In the genomic region with DNA sequence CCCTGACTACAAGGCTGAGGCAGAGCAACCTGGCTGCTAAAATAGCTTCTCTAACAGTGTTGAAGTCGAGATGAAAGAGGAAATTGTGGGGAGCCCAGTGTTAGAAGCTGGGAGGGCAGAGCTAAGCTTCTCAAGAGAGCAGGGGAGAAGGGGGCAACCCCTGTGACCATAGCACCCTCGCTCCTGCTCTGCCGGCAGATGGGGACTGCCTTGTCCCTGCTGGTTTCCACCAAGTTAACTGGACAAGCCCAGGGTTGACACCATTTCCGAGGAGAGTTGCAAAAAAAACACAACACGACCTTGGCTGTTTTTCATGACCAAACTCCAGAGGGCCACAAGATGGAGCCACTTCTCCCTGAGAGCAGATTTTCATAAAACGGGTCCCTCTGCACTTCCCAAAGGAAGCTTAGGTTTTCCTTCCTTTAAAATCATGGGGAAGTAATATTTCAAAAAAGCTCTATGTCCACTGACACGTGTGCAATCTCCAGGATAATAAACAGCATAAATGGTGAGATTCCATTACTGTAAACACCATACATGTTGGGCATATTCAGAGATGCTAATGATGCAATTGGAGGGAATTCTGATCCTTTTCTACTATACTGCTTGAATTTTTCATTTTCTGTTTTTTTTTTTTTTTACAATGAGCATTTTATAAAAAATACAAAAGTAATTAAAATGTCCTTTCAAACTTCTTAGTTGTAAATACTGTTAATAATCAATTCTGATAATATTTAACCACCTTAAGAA, we compare ENCODE assay signal across 8 cellular contexts.
DNase-seq lines count a peak whose midpoint lies in the region; ATAC-seq, FAIRE-seq and TF ChIP-seq lines count a peak whose summit lies in the region.

No MANE protein-coding gene starts in this region.

- H4K20me1 ChIP-seq in PC-9 (ENCODE audit: insufficient read depth), result no peaks in the 10 kb centered on the region

- intact Hi-C loops in PC-9 (cut with micrococcal nuclease; ENCODE audit: unreplicated experiment), result loop anchor here (1.0 to 2.0 kb wide), 2 partner anchors 413 to 494 kb away; no protein-coding TSS in a partner anchor
- intact Hi-C loops in gastrocnemius medialis (cut with DNase I; ENCODE audit: low total_unique reads), result no loop called here

- H3K4me1 ChIP-seq in A549, result no peaks in the 10 kb centered on the region
- no peaks in the 10 kb centered on the region for H3K4me1 ChIP-seq in PC-9 (replicated peaks; ENCODE audit: insufficient read depth)
- H3K4me1 ChIP-seq in gastrocnemius medialis, result no peaks in the 10 kb centered on the region

- H3K36me3 ChIP-seq in PC-9 (ENCODE audit: low read depth), result no peaks in the 10 kb centered on the region
- H3K36me3 ChIP-seq in gastrocnemius medialis, result peaks cover 0 to 6% of the 10 kb centered on the region in 2 donors

- H3K4me3 ChIP-seq in A549 (no peak overlapping the region), PC-9 (no peak overlapping the region), epithelial cell of esophagus (ENCODE audit: low read length) (no peak overlapping the region), gastrocnemius medialis (no peak overlapping the region)

- H3K9me3 ChIP-seq in A549 (no peaks in the 10 kb centered on the region), PC-9 (ENCODE audit: insufficient read depth, low read depth) (no peaks in the 10 kb centered on the region), gastrocnemius medialis (no peaks in the 10 kb centered on the region)

- H3K9me2 ChIP-seq in PC-9 (ENCODE audit: insufficient read depth), result no peaks in the 10 kb centered on the region

- no peaks in the 10 kb centered on the region for H3K79me2 ChIP-seq in PC-9 (ENCODE audit: low read depth)

- CTCF ChIA-PET in A549 (lab: Yijun Ruan, JAX) (interaction anchor here (1.0 to 3.6 kb wide), 5 partner anchors 10 to 415 kb away, joined by 3 to 32 read pairs (median 8); no protein-coding TSS in a partner anchor), PC-9 (lab: Charles Lee) (interaction anchor here (0.6 kb wide), 1 partner anchor 248 kb away, joined by 5 read pairs; no protein-coding TSS in a partner anchor)

- POLR2A ChIA-PET in A549 (lab: Yijun Ruan, JAX), result interaction anchor here (0.6 kb wide), 1 partner anchor 416 kb away, joined by 5 read pairs; no protein-coding TSS in a partner anchor
- POLR2A ChIA-PET in PC-9 (lab: Charles Lee; ENCODE audit: unreplicated experiment), result interaction anchor here (0.5 kb wide), 1 partner anchor 201 kb away, joined by 5 read pairs; no protein-coding TSS in a partner anchor

- H3K4me2 ChIP-seq in A549, result no peak overlapping the region
- H3K4me2 ChIP-seq in PC-9, result no peak overlapping the region

- TF ChIP-seq RAD21 in A549 (conservative IDR thresholded peaks at IDR 0.05 in 1 of 2, IDR thresholded peaks at IDR 0.05 in 1 of 2), result peak; percentile 57 to 61

- H3K27ac ChIP-seq in A549 (no peak overlapping the region), PC-9 (no peak overlapping the region), gastrocnemius medialis (no peak overlapping the region)

- DNase-seq in A549 (ENCODE audit: low read depth in 1 of 2, low spot score in 1 of 2) (peak; percentile 16 to 27), GM10266 (ENCODE audit: extremely low spot score) (no peak), PC-9 (no peak), epithelial cell of esophagus (ENCODE audit: low read depth) (no peak), gastrocnemius medialis (no peak), NCI-H1436 treated with DMSO at 0.1 percent for 48 hours (lab: John Stamatoyannopoulos, UW) (no peak), NCI-H2029 treated with DMSO at 0.1 percent for 48 hours (lab: John Stamatoyannopoulos, UW) (no peak)

- H3F3A ChIP-seq in PC-9 (ENCODE audit: insufficient read depth, low read depth), result no peaks in the 10 kb centered on the region

- WGBS in A549 (ENCODE audit: missing lambda C conversion rate), result 64% methylated on average over 7 of the region's 7 CpGs

- TF ChIP-seq EP300 in A549 (IDR thresholded peaks at IDR 0.05), result no peak

- TF ChIP-seq POLR2A in A549 (IDR thresholded peaks at IDR 0.05; ENCODE audit: low read length) (no peak), gastrocnemius medialis (IDR thresholded peaks at IDR 0.05) (no peak)

- TF ChIP-seq CTCF in A549 (IDR thresholded peaks at IDR 0.05) (peak; percentile 59), GM10266 (IDR thresholded peaks at IDR 0.05; ENCODE audit: control insufficient read depth, insufficient read depth, low read depth, missing control alignments) (peak; percentile 46), PC-9 (conservative IDR thresholded peaks at IDR 0.05) (peak; percentile 59), epithelial cell of esophagus (IDR thresholded peaks at IDR 0.05; ENCODE audit: insufficient read depth, low read depth, low read length, missing control alignments) (peak; percentile 45), gastrocnemius medialis (IDR thresholded peaks at IDR 0.05 in 4 of 5, conservative IDR thresholded peaks at IDR 0.05 in 1 of 5) (peak in 4 of 5 experiments; percentile 9 to 29 (median 22))

- FAIRE-seq in A549 (lab: Jason Lieb, UNC), result no peak

- H2AFZ ChIP-seq in PC-9, result no peak overlapping the region

- no peaks in the 10 kb centered on the region for H3K27me3 ChIP-seq in PC-9 (ENCODE audit: insufficient read depth, low read depth)
- H3K27me3 ChIP-seq in gastrocnemius medialis, result no peaks in the 10 kb centered on the region

- no TSS peak for BruUV-seq in PC-9 (replicated peaks; lab: Mats Ljungman, UMichigan)

- peak in 1 of 2 experiments; percentile 49; a peak in 1 of 6 replicates for ATAC-seq in A549
- no peak for ATAC-seq in gastrocnemius medialis
- ATAC-seq in GM21717 (IDR thresholded peaks at IDR 0.05; ENCODE audit: unreplicated experiment), result no peak

- in situ Hi-C loops in gastrocnemius medialis (cut with MboI; ENCODE audit: low sequenced_read_pairs in 4 of 4), result loop anchor here in 2 of 4 donors (25.0 kb wide), 2 partner anchors 413 to 587 kb away; no protein-coding TSS in a partner anchor

TF ChIP-seq in A549, 52 proteins besides CTCF, POLR2A, EP300 and RAD21:
- no peak for TF ChIP-seq HOXA7 (CRISPR knock-in tag; IDR thresholded peaks at IDR 0.05)
- peak; percentile 56; the same call in 2 of the 3 replicates for TF ChIP-seq SMC3 (IDR thresholded peaks at IDR 0.05)

Comparison
In these comparisons a context has a peak if more than half of its experiments do, and no peak if none do; other contexts are left out.
1. DNase-seq: peak in A549 (2 of 2); none in GM10266 (single experiment), PC-9 (0 of 2), epithelial cell of esophagus (single experiment), gastrocnemius medialis (0 of 2), NCI-H1436 treated with DMSO at 0.1 percent for 48 hours (single experiment) and NCI-H2029 treated with DMSO at 0.1 percent for 48 hours (single experiment).
2. Peak in every context shown above with its lines, with median percentiles within 50 percentile points of each other: CTCF ChIP-seq.